ENCODE assay signal across 8 cellular contexts in the genomic region with DNA sequence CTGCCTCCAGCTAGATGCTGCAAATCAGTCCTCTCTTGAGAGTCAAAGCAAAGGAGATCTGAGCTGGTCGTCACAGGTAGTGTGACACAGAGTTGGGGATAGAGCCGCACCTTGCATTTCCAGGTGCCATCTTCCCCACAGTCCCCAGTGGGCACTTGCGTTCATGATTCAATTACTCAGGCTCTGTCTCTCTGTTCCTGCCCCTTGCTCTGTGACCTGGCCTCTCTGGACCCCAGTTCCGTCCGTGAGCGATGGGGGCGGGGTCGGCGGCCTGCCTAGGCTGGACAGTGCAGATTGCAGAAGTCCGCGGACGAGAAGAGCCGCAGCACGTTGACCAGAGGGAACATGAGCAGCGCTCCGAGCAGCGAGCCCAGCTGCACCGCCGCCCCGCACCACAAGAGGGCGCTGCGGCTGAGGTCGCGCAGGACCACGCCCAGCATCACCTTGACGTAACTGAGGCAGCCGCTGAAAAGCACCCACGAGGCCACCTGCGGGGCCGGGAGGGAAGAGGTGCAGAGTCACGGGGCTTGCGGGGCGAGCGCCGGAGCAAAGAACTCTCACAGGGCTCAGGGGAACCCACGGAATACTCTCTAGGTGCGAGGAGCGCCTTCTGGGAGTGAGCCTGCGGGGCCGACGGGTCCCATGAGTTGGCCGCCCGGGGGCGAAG. TPM values are rescaled to one million over a fixed set of nuclear protein-coding genes. Genes with fewer than 3 reads are reported as not detected.
A peak's percentile ranks its signal among the peaks of the same experiment; 100 is the strongest.
DNase-seq lines count a peak whose midpoint lies in the region; ATAC-seq and TF ChIP-seq lines count a peak whose summit lies in the region.

No MANE protein-coding gene starts in this region.

- no peaks in the 10 kb centered on the region for H3K4me1 Mint-ChIP-seq in chondrocyte (ENCODE audit: low read depth)
- H3K4me1 Mint-ChIP-seq in natural killer cell: no peaks in the 10 kb centered on the region

- peaks cover 3% of the 10 kb centered on the region; the same call in 1 of the 2 replicates for H3K4me1 ChIP-seq in PC-9 (replicated peaks; ENCODE audit: insufficient read depth)

- H3K4me3 ChIP-seq in PC-9: no peak overlapping the region

- H3K27ac ChIP-seq in PC-9: no peak overlapping the region

- H2AFZ ChIP-seq in PC-9: no peak overlapping the region

- H3F3A ChIP-seq in PC-9 (ENCODE audit: insufficient read depth, low read depth): 0 out of 2 replicates have a peak, but pooled peaks cover under 1% of the 10 kb centered on the region

- DNase-seq in GM03348 (ENCODE audit: low spot score) (peak; percentile 58), PC-9 (no peak), chondrocyte (ENCODE audit: low spot score) (no peak), natural killer cell (no peak), middle frontal gyrus (ENCODE audit: extremely low spot score, low spot score) (no peak)

- H3K27me3 ChIP-seq in PC-9 (ENCODE audit: insufficient read depth, low read depth): no peaks in the 10 kb centered on the region

- no peaks in the 10 kb centered on the region for H3K36me3 ChIP-seq in PC-9 (ENCODE audit: low read depth)

- H3K9me3 ChIP-seq in PC-9 (ENCODE audit: insufficient read depth, low read depth): no peaks in the 10 kb centered on the region

- no peaks in the 10 kb centered on the region for H3K9me2 ChIP-seq in PC-9 (ENCODE audit: insufficient read depth)

- H4K20me1 ChIP-seq in PC-9 (ENCODE audit: insufficient read depth): no peaks in the 10 kb centered on the region

- CTCF ChIA-PET in PC-9 (lab: Charles Lee): no interaction called here

- H3K27ac Mint-ChIP-seq in chondrocyte (ENCODE audit: unreplicated experiment) (no peak overlapping the region), natural killer cell (no peak overlapping the region)

- ATAC-seq in natural killer cell (peak in 1 of 3 donors; percentile 32), GM21737 (IDR thresholded peaks at IDR 0.05; ENCODE audit: unreplicated experiment) (no peak), HG03571 (IDR thresholded peaks at IDR 0.05; ENCODE audit: unreplicated experiment) (no peak)
- ATAC-seq in activated CD4-positive, CD25-positive, alpha-beta regulatory T cell treated with anti-CD3 and anti-CD28 coated beads, Interleukin-2, amount 50 U/mL, for 24 hours: no peak

- POLR2A ChIA-PET in PC-9 (lab: Charles Lee; ENCODE audit: unreplicated experiment): no interaction called here

- no peak overlapping the region for H3K4me2 ChIP-seq in PC-9

- H3K9me3 Mint-ChIP-seq in chondrocyte (ENCODE audit: low read depth) (no peaks in the 10 kb centered on the region), natural killer cell (no peaks in the 10 kb centered on the region)

- H3K79me2 ChIP-seq in PC-9 (ENCODE audit: low read depth): no peaks in the 10 kb centered on the region

- TF ChIP-seq CTCF in PC-9 (conservative IDR thresholded peaks at IDR 0.05) (peak; percentile 77), chondrocyte (IDR thresholded peaks at IDR 0.05) (peak; percentile 84), natural killer cell (IDR thresholded peaks at IDR 0.05) (peak; percentile 43)

- H3K4me3 Mint-ChIP-seq in chondrocyte (ENCODE audit: unreplicated experiment): no peak overlapping the region
- no peak overlapping the region for H3K4me3 Mint-ChIP-seq in natural killer cell

- H3K27me3 Mint-ChIP-seq in chondrocyte (ENCODE audit: low read depth) (peaks cover 33% of the 10 kb centered on the region), natural killer cell (ENCODE audit: low read depth in 2 of 2) (peaks cover 9 to 24% of the 10 kb centered on the region in 2 donors)

- intact Hi-C loops in PC-9 (cut with micrococcal nuclease; ENCODE audit: unreplicated experiment): no loop called here
- intact Hi-C loops in natural killer cell (cut with micrococcal nuclease): no loop called here

- no TSS peak for BruUV-seq in PC-9 (replicated peaks; lab: Mats Ljungman, UMichigan)

- no peaks in the 10 kb centered on the region for H3K36me3 Mint-ChIP-seq in chondrocyte (ENCODE audit: low read depth)
- no peaks in the 10 kb centered on the region for H3K36me3 Mint-ChIP-seq in natural killer cell

RNA-seq across cellular contexts. Expression of gene SLC52A3, which starts 7.4 kb away (rescaled TPM):
- 6.9 and 7.2 TPM in 2 replicates for total RNA-seq in PC-9 (2021)
- total RNA-seq in chondrocyte: not detected in 3 replicates
- total RNA-seq in natural killer cell: not detected
